Comparison of ENCODE assay signal across 13 cellular contexts in the genomic region with DNA sequence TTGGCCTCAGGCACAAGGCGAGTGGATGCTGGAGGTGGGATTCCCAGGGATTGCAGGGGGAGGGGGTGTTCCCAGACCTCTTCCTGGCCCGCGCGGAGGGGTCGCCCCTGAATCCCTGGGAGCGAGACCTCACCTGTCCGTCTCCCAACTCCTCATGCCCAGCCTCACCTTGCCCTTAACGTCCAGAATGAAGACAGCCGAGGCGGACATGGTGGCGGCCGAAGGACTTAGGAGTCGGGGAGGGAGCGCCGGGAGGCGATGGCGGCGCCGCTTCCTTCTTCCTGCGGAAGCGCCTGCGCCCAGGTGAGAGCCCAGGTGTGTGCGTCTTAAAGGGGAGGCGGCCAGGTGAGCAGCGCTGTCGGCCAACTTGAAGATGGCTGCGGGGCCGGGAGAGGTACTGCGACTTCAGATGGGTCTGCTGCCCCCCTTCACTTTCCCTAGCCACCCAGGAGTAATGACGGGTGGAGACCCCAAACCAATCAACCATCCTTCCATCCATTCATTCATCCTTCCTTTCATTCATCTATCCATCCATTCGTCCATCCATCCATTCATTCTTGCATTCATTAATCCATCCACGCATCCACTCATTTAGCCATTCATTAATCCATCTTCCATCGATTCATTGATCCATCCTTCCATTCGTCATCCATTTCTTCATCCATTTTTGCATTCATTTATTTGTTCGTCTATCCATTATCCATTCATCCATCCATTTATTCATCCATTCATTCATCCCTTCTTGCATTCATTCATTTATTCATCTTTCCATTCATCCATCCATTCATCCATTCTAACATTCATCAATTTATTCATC. TPM values are rescaled to one million over a fixed set of nuclear protein-coding genes. Genes with fewer than 3 reads are reported as not detected.
A peak's percentile ranks its signal among the peaks of the same experiment; 100 is the strongest.
DNase-seq lines count a peak whose midpoint lies in the region; ATAC-seq, FAIRE-seq and TF ChIP-seq lines count a peak whose summit lies in the region.
"Had no signal": no experiment of that assay in that cellular context is flagged by ENCODE, and none has a peak within 500 bp of the region (broad histone marks: within the 10 kb centered on the region; RNA-seq: fewer than 3 reads in every experiment).

Gene AP1M2 (minus strand): TSS at position 291 of the 817 bp plus-strand sequence. CDS start 81 bp downstream, at position 210.

- peaks cover 8 to 23% (median 11%) of the 10 kb centered on the region in 7 donors for H3K4me1 Mint-ChIP-seq in naive thymus-derived CD4-positive, alpha-beta T cell

- TF ChIP-seq POLR2A in erythroblast (IDR thresholded peaks at IDR 0.05; ENCODE audit: low read length) = no peak

- no peak for FAIRE-seq in frontal cortex (lab: Jason Lieb, UNC)
- FAIRE-seq: HTR-8/SVneo had no signal

- CTCF ChIA-PET in naive thymus-derived CD4-positive, alpha-beta T cell (lab: Charles Lee) = interaction anchor here (9.7 kb wide), 1 partner anchor 59 kb away, joined by 287 read pairs; no protein-coding TSS in a partner anchor

- H3K4me3 Mint-ChIP-seq in naive thymus-derived CD4-positive, alpha-beta T cell = peak within 1 kb of the TSS in 2 of 10 donors; percentile 3 to 12

- peaks cover 5% of the 10 kb centered on the region for H3K27me3 ChIP-seq in rectal smooth muscle tissue (ENCODE audit: control insufficient read depth, insufficient read depth, low read length)
- H3K27me3 ChIP-seq in naive thymus-derived CD4-positive, alpha-beta T cell (ENCODE audit: control insufficient read depth in 2 of 2, insufficient read depth in 2 of 2, low read length in 2 of 2) = no peaks in the 10 kb centered on the region
- H3K27me3 ChIP-seq: ovary had no signal

- H3K9ac ChIP-seq in rectal smooth muscle tissue (ENCODE audit: low read length) = no peak within 1 kb of the TSS

- H3K9me3 ChIP-seq in naive thymus-derived CD4-positive, alpha-beta T cell (ENCODE audit: control insufficient read depth in 2 of 3, low read length in 3 of 3) = no peaks in the 10 kb centered on the region
- H3K9me3 ChIP-seq: ovary had no signal

- H3K27ac Mint-ChIP-seq in naive thymus-derived CD4-positive, alpha-beta T cell = peak within 1 kb of the TSS in 2 of 9 donors; percentile 5 to 23

- POLR2A ChIA-PET in naive thymus-derived CD4-positive, alpha-beta T cell (lab: Charles Lee) = no interaction called here

- DNase-seq in G401 (ENCODE audit: low spot score) = no peak
- peak; percentile 88 for DNase-seq in NCI-H69 (lab: John Stamatoyannopoulos, UW)
- DNase-seq in iPS DF 19.7 (ENCODE audit: low read depth, low spot score) = peak; percentile 57
- DNase-seq in frontal cortex (ENCODE audit: low spot score in 2 of 2) = no peak
- no peak for DNase-seq in T-helper 2 cell
- DNase-seq in naive thymus-derived CD4-positive, alpha-beta T cell = no peak
- DNase-seq in erythroblast (lab: John Stamatoyannopoulos, UW) = no peak
- DNase-seq: activated T-cell treated with anti-CD3 and anti-CD28 coated beads for 4 hours, DMS 273 treated with DMSO at 0.1 percent for 48 hours, ovary had no signal

- peaks cover 0 to 7% (median 0%) of the 10 kb centered on the region in 5 donors for H3K36me3 Mint-ChIP-seq in naive thymus-derived CD4-positive, alpha-beta T cell

- intact Hi-C loops in naive thymus-derived CD4-positive, alpha-beta T cell (cut with micrococcal nuclease) = no loop called here

- peaks cover 7 to 23% (median 9%) of the 10 kb centered on the region in 5 donors for H3K27me3 Mint-ChIP-seq in naive thymus-derived CD4-positive, alpha-beta T cell

- H3K9me3 Mint-ChIP-seq in naive thymus-derived CD4-positive, alpha-beta T cell = peaks cover 0 to 7% (median 0%) of the 10 kb centered on the region in 11 donors

- in situ Hi-C loops in G401 (cut with HindIII; ENCODE audit: low sequenced_read_pairs) = no loop called here

- no peaks in the 10 kb centered on the region for H3K4me1 ChIP-seq in rectal smooth muscle tissue (ENCODE audit: control insufficient read depth, insufficient read depth, low read length)
- peaks cover 0 to 5% of the 10 kb centered on the region in 2 donors for H3K4me1 ChIP-seq in naive thymus-derived CD4-positive, alpha-beta T cell (ENCODE audit: control insufficient read depth in 2 of 2, insufficient read depth in 2 of 2, low read length in 2 of 2)

- H3K36me3 ChIP-seq in rectal smooth muscle tissue (ENCODE audit: control insufficient read depth, insufficient read depth, low read length) = no peaks in the 10 kb centered on the region
- H3K36me3 ChIP-seq in naive thymus-derived CD4-positive, alpha-beta T cell (ENCODE audit: control insufficient read depth in 2 of 3, insufficient read depth in 3 of 3, low read length in 3 of 3) = no peaks in the 10 kb centered on the region
- H3K36me3 ChIP-seq: ovary had no signal

- ATAC-seq in naive thymus-derived CD4-positive, alpha-beta T cell = no peak

- H3K4me3 ChIP-seq in rectal smooth muscle tissue (ENCODE audit: low read length) = peak within 1 kb of the TSS; percentile 67
- H3K4me3 ChIP-seq in naive thymus-derived CD4-positive, alpha-beta T cell (ENCODE audit: low read length) = no peak within 1 kb of the TSS
- H3K4me3 ChIP-seq: ovary had no signal

- H3K27ac ChIP-seq in rectal smooth muscle tissue (ENCODE audit: low read depth, low read length) = no peak within 1 kb of the TSS
- no peak within 1 kb of the TSS for H3K27ac ChIP-seq in naive thymus-derived CD4-positive, alpha-beta T cell (ENCODE audit: low read depth, low read length)
- H3K27ac ChIP-seq: ovary had no signal

RNA-seq across cellular contexts. Expression of gene AP1M2, which starts in this region (rescaled TPM):
- total RNA-seq in G401 (2014; rRNA removed; shearing (Covaris generic)) = 75.0 and 80.7 TPM in 2 replicates
- 0.41 TPM for total RNA-seq in frontal cortex
- total RNA-seq in naive thymus-derived CD4-positive, alpha-beta T cell = not detected
- not detected for polyA plus RNA-seq in naive thymus-derived CD4-positive, alpha-beta T cell
- total RNA-seq: T-helper 2 cell treated with Interferon-gamma antibody and Interleukin-4, amounts not matched to agents 100 ng/mL and 5 ng/mL, for 36 hours had no signal

Comparison
In these comparisons a context has a peak if more than half of its experiments do, and no peak if none do; other contexts are left out.
1. RNA of gene AP1M2 (total RNA-seq): 75.0 to 80.7 TPM in G401; 0.41 TPM in frontal cortex (single experiment) and not detected in naive thymus-derived CD4-positive, alpha-beta T cell; every median in the first group is over 10 times any median in the second.
2. DNase-seq: peak in NCI-H69 (single experiment) and iPS DF 19.7 (single experiment); none in G401 (single experiment), frontal cortex (0 of 2), T-helper 2 cell (0 of 5), naive thymus-derived CD4-positive, alpha-beta T cell (0 of 9) and erythroblast (0 of 2).